In the genomic region with DNA sequence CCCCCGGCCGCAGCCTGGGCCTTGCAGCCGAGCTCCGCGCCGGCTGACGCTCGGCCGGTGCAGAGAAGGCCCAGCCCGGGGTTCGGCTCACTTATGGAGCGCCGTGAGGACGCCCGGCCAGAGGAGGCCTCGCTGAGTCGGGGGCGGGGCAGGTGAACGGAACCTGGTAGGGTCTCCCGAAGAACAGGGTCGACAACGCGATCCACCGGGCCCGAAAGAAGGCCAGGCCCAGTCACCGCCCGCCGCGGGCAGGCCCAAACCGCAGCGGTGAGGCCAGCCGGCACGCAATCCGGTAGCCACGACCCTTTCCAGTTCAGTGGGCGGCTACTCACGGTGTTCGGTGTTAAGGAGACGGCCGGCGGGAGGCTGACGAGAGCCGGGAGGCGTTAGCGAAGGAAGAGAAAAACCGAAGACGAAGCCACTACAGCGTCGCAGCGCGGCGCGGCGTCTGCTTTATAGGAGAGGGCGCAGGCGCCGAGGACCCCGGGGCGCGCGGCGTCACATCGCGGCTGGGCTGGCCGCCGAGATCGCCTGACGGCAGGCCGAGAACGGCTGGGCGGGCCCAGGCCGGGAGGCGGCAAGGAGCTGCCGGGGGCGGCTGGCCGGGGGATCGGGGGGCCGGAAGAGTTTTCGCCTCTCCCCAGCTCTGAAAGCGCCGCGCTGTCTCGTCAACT, we compare ENCODE assay signal across 1 cellular context.
A peak's percentile ranks its signal among the peaks of the same experiment; 100 is the strongest.
TF ChIP-seq lines count a peak whose summit lies in the region.

A gene (minus strand): TSS at position 428 of the 674 bp plus-strand sequence. CDS start 2,928 bp downstream, outside the sequence.

TF ChIP-seq in K562, 482 proteins besides CTCF, POLR2A, EP300 and RAD21 (continued from another document and continues in another):
- TF ChIP-seq POLR2AphosphoS5 (IDR thresholded peaks at IDR 0.05; ENCODE audit: control insufficient read depth, insufficient read depth, low read depth, low read length) (peak; percentile 98), SREBF2 (CRISPR knock-in tag; IDR thresholded peaks at IDR 0.05) (no peak), SLC30A9 (CRISPR knock-in tag; IDR thresholded peaks at IDR 0.05) (no peak), GTF2F1 (IDR thresholded peaks at IDR 0.05; ENCODE audit: low read depth, low read length) (peak; percentile 98), SP2 (IDR thresholded peaks at IDR 0.05; ENCODE audit: extremely low read depth, low read depth, low read length, poor library complexity, severe bottlenecking) (no peak), ZNF217 (CRISPR knock-in tag; IDR thresholded peaks at IDR 0.05) (no peak), ZC3H4 (CRISPR knock-in tag; IDR thresholded peaks at IDR 0.05; ENCODE audit: borderline replicate concordance) (no peak), OTX1 (CRISPR knock-in tag; IDR thresholded peaks at IDR 0.05) (no peak), SUPT5H (IDR thresholded peaks at IDR 0.05) (peak; percentile 98), HNRNPLL (IDR thresholded peaks at IDR 0.05; ENCODE audit: low read depth, low read length, poor library complexity, severe bottlenecking) (peak; percentile 55), RHOXF2B (CRISPR knock-in tag; conservative IDR thresholded peaks at IDR 0.05) (no peak), ZNF778 (CRISPR knock-in tag; IDR thresholded peaks at IDR 0.05) (no peak), RFX7 (CRISPR knock-in tag; IDR thresholded peaks at IDR 0.05) (no peak), NCOA2 (IDR thresholded peaks at IDR 0.05; ENCODE audit: partially characterized antibody in 2 of 2) (peak in 1 of 2 experiments; percentile 96), MYC (IDR thresholded peaks at IDR 0.05; ENCODE audit: low read depth, low read length) (peak; percentile 61), MYC (CRISPR knock-in tag; IDR thresholded peaks at IDR 0.05; ENCODE audit: borderline replicate concordance, low read depth) (peak; percentile 77; the same call in 1 of the 2 replicates), PHF20 (IDR thresholded peaks at IDR 0.05; ENCODE audit: partially characterized antibody) (peak; percentile 79), ZNF76 (CRISPR knock-in tag; IDR thresholded peaks at IDR 0.05; ENCODE audit: borderline replicate concordance) (no peak), LEF1 (IDR thresholded peaks at IDR 0.05) (no peak), HDAC6 (IDR thresholded peaks at IDR 0.05; ENCODE audit: low read depth, low read length) (no peak), ETV5 (CRISPR knock-in tag; IDR thresholded peaks at IDR 0.05; ENCODE audit: low read depth) (peak; percentile 56; the same call in 1 of the 2 replicates), ZFP30 (CRISPR knock-in tag; IDR thresholded peaks at IDR 0.05; ENCODE audit: borderline replicate concordance) (no peak), NR2C2 (CRISPR knock-in tag; IDR thresholded peaks at IDR 0.05) (peak; percentile 61; the same call in 1 of the 2 replicates), NR2C2 (tag; IDR thresholded peaks at IDR 0.05) (peak; percentile 78), XRCC5 (IDR thresholded peaks at IDR 0.05; ENCODE audit: low read depth, low read length) (no peak), NFRKB (IDR thresholded peaks at IDR 0.05; ENCODE audit: low read depth) (no peak), TBP (optimal IDR thresholded peaks at IDR 0.05; ENCODE audit: low read depth, low read length) (peak; percentile 98), RFX1 (IDR thresholded peaks at IDR 0.05) (no peak), DPF2 (IDR thresholded peaks at IDR 0.05) (peak; percentile 13; the same call in 1 of the 2 replicates), MTF1 (CRISPR knock-in tag; IDR thresholded peaks at IDR 0.05; ENCODE audit: borderline replicate concordance) (no peak), HMG20B (CRISPR knock-in tag; IDR thresholded peaks at IDR 0.05) (no peak), RBM15 (IDR thresholded peaks at IDR 0.05; ENCODE audit: insufficient read depth, low read length) (no peak), ZFP1 (CRISPR knock-in tag; IDR thresholded peaks at IDR 0.05) (no peak), LCOR (CRISPR knock-in tag; IDR thresholded peaks at IDR 0.05) (peak; percentile 88), KLF16 (IDR thresholded peaks at IDR 0.05) (no peak), ZNF408 (CRISPR knock-in tag; IDR thresholded peaks at IDR 0.05; ENCODE audit: low read depth) (no peak), ZNF174 (CRISPR knock-in tag; IDR thresholded peaks at IDR 0.05) (no peak), ZNF77 (CRISPR knock-in tag; IDR thresholded peaks at IDR 0.05) (no peak), ZNF12 (CRISPR knock-in tag; IDR thresholded peaks at IDR 0.05) (peak; percentile 74; the same call in 1 of the 2 replicates), TEAD4 (IDR thresholded peaks at IDR 0.05; ENCODE audit: low read length) (no peak), TEAD4 (CRISPR knock-in tag; IDR thresholded peaks at IDR 0.05; ENCODE audit: borderline replicate concordance) (peak; percentile 55; the same call in 1 of the 2 replicates), GATA2 (CRISPR knock-in tag; IDR thresholded peaks at IDR 0.05) (no peak), SIN3B (IDR thresholded peaks at IDR 0.05; ENCODE audit: low read depth) (no peak; the same call in 1 of the 2 replicates), MAFF (IDR thresholded peaks at IDR 0.05; ENCODE audit: low read length) (no peak), GABPB2 (CRISPR knock-in tag; conservative IDR thresholded peaks at IDR 0.05) (no peak), MCM3 (IDR thresholded peaks at IDR 0.05) (no peak), MBD2 (IDR thresholded peaks at IDR 0.05; ENCODE audit: borderline replicate concordance, low read depth) (peak; percentile 81), CBX8 (IDR thresholded peaks at IDR 0.05; ENCODE audit: borderline replicate concordance, extremely low read depth, low read depth, low read length, poor library complexity, severe bottlenecking) (no peak), CBFB (CRISPR knock-in tag; IDR thresholded peaks at IDR 0.05) (no peak; the same call in 1 of the 2 replicates)
- TF ChIP-seq, protein P1, sequence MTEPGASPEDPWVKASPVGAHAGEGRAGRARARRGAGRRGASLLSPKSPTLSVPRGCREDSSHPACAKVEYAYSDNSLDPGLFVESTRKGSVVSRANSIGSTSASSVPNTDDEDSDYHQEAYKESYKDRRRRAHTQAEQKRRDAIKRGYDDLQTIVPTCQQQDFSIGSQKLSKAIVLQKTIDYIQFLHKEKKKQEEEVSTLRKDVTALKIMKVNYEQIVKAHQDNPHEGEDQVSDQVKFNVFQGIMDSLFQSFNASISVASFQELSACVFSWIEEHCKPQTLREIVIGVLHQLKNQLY (CRISPR knock-in tag; conservative IDR thresholded peaks at IDR 0.05): no peak
- TF ChIP-seq, protein P2, sequence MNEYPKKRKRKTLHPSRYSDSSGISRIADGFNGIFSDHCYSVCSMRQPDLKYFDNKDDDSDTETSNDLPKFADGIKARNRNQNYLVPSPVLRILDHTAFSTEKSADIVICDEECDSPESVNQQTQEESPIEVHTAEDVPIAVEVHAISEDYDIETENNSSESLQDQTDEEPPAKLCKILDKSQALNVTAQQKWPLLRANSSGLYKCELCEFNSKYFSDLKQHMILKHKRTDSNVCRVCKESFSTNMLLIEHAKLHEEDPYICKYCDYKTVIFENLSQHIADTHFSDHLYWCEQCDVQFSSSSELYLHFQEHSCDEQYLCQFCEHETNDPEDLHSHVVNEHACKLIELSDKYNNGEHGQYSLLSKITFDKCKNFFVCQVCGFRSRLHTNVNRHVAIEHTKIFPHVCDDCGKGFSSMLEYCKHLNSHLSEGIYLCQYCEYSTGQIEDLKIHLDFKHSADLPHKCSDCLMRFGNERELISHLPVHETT (CRISPR knock-in tag; conservative IDR thresholded peaks at IDR 0.05 in 1 of 2, IDR thresholded peaks at IDR 0.05 in 1 of 2): peak in 1 of 2 experiments; percentile 79; a peak in 1 of 4 replicates
- TF ChIP-seq, protein P3, sequence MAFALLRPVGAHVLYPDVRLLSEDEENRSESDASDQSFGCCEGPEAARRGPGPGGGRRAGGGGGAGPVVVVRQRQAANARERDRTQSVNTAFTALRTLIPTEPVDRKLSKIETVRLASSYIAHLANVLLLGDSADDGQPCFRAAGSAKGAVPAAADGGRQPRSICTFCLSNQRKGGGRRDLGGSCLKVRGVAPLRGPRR (CRISPR knock-in tag; IDR thresholded peaks at IDR 0.05): no peak
- TF ChIP-seq, protein P4, sequence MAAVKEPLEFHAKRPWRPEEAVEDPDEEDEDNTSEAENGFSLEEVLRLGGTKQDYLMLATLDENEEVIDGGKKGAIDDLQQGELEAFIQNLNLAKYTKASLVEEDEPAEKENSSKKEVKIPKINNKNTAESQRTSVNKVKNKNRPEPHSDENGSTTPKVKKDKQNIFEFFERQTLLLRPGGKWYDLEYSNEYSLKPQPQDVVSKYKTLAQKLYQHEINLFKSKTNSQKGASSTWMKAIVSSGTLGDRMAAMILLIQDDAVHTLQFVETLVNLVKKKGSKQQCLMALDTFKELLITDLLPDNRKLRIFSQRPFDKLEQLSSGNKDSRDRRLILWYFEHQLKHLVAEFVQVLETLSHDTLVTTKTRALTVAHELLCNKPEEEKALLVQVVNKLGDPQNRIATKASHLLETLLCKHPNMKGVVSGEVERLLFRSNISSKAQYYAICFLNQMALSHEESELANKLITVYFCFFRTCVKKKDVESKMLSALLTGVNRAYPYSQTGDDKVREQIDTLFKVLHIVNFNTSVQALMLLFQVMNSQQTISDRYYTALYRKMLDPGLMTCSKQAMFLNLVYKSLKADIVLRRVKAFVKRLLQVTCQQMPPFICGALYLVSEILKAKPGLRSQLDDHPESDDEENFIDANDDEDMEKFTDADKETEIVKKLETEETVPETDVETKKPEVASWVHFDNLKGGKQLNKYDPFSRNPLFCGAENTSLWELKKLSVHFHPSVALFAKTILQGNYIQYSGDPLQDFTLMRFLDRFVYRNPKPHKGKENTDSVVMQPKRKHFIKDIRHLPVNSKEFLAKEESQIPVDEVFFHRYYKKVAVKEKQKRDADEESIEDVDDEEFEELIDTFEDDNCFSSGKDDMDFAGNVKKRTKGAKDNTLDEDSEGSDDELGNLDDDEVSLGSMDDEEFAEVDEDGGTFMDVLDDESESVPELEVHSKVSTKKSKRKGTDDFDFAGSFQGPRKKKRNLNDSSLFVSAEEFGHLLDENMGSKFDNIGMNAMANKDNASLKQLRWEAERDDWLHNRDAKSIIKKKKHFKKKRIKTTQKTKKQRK (IDR thresholded peaks at IDR 0.05; ENCODE audit: borderline replicate concordance, low read depth, low read length): no peak
- TF ChIP-seq, protein P5, sequence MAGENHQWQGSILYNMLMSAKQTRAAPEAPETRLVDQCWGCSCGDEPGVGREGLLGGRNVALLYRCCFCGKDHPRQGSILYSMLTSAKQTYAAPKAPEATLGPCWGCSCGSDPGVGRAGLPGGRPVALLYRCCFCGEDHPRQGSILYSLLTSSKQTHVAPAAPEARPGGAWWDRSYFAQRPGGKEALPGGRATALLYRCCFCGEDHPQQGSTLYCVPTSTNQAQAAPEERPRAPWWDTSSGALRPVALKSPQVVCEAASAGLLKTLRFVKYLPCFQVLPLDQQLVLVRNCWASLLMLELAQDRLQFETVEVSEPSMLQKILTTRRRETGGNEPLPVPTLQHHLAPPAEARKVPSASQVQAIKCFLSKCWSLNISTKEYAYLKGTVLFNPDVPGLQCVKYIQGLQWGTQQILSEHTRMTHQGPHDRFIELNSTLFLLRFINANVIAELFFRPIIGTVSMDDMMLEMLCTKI (IDR thresholded peaks at IDR 0.05; ENCODE audit: partially characterized antibody): no peak
- TF ChIP-seq, protein P6, sequence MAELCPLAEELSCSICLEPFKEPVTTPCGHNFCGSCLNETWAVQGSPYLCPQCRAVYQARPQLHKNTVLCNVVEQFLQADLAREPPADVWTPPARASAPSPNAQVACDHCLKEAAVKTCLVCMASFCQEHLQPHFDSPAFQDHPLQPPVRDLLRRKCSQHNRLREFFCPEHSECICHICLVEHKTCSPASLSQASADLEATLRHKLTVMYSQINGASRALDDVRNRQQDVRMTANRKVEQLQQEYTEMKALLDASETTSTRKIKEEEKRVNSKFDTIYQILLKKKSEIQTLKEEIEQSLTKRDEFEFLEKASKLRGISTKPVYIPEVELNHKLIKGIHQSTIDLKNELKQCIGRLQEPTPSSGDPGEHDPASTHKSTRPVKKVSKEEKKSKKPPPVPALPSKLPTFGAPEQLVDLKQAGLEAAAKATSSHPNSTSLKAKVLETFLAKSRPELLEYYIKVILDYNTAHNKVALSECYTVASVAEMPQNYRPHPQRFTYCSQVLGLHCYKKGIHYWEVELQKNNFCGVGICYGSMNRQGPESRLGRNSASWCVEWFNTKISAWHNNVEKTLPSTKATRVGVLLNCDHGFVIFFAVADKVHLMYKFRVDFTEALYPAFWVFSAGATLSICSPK (IDR thresholded peaks at IDR 0.05; ENCODE audit: borderline replicate concordance): no peak
- TF ChIP-seq, protein P7, sequence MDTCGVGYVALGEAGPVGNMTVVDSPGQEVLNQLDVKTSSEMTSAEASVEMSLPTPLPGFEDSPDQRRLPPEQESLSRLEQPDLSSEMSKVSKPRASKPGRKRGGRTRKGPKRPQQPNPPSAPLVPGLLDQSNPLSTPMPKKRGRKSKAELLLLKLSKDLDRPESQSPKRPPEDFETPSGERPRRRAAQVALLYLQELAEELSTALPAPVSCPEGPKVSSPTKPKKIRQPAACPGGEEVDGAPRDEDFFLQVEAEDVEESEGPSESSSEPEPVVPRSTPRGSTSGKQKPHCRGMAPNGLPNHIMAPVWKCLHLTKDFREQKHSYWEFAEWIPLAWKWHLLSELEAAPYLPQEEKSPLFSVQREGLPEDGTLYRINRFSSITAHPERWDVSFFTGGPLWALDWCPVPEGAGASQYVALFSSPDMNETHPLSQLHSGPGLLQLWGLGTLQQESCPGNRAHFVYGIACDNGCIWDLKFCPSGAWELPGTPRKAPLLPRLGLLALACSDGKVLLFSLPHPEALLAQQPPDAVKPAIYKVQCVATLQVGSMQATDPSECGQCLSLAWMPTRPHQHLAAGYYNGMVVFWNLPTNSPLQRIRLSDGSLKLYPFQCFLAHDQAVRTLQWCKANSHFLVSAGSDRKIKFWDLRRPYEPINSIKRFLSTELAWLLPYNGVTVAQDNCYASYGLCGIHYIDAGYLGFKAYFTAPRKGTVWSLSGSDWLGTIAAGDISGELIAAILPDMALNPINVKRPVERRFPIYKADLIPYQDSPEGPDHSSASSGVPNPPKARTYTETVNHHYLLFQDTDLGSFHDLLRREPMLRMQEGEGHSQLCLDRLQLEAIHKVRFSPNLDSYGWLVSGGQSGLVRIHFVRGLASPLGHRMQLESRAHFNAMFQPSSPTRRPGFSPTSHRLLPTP (IDR thresholded peaks at IDR 0.05; ENCODE audit: borderline replicate concordance, extremely low read depth, insufficient read length): no peak
- TF ChIP-seq, protein P8, sequence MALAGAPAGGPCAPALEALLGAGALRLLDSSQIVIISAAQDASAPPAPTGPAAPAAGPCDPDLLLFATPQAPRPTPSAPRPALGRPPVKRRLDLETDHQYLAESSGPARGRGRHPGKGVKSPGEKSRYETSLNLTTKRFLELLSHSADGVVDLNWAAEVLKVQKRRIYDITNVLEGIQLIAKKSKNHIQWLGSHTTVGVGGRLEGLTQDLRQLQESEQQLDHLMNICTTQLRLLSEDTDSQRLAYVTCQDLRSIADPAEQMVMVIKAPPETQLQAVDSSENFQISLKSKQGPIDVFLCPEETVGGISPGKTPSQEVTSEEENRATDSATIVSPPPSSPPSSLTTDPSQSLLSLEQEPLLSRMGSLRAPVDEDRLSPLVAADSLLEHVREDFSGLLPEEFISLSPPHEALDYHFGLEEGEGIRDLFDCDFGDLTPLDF (CRISPR knock-in tag; IDR thresholded peaks at IDR 0.05): no peak; the same call in 1 of the 2 replicates
